Comparison of ENCODE assay signal across 8 cellular contexts in the genomic region with DNA sequence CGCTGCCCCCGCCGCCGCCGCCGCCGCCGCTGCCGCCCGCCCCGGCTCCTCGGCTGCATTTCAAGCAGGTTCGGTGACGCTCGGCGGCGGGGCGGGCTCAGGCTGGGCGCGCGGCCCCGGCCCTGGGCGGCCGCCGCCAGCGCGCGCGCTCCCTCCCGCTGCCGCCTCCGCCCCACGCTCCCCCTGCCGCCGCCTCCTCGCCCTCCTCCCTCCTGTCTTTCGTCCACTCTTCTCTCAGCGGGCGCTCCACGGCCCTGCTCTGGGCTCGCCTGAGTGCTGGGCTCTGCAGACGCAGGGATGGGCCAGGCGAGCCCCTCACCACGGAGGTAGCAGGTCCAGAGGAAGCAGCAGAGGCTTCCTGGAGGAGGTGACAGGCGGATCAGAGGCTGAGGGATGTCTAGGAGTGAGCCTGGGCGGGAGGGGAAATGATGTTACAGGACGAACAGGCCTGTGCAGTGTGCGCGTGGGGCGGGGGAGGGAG. TPM values are rescaled to one million over a fixed set of nuclear protein-coding genes. Genes with fewer than 3 reads are reported as not detected.
DNase-seq lines count a peak whose midpoint lies in the region; ATAC-seq, FAIRE-seq and TF ChIP-seq lines count a peak whose summit lies in the region.

Gene LRP8, minus strand, starts transcription at position 62 of the 481 bp plus-strand sequence. CDS start 158 bp downstream, outside the sequence.

- H3K4me3 ChIP-seq in Panc1 (ENCODE audit: low read depth in 2 of 2, low read length in 2 of 2), result peak within 1 kb of the TSS; percentile 63 to 74

- POLR2A ChIA-PET in Panc1 (lab: Charles Lee), result no interaction called here

- no TSS peak for BruUV-seq in Panc1 (replicated peaks; lab: Mats Ljungman, UMichigan)

- H3K9me3 Mint-ChIP-seq in CD14-positive monocyte (no peaks in the 10 kb centered on the region), nephron (no peaks in the 10 kb centered on the region)
- no peaks in the 10 kb centered on the region for H3K9me3 Mint-ChIP-seq in activated T-cell treated with anti-CD3 and anti-CD28 coated beads, Interleukin-2, amount 50 U/mL, for 72 hours
- no peaks in the 10 kb centered on the region for H3K9me3 Mint-ChIP-seq in stimulated activated naive CD8-positive, alpha-beta T cell treated with anti-CD3 and anti-CD28 coated beads, Interleukin-15, amount 100 ng/mL, for 72 hours

- H3K27ac Mint-ChIP-seq in CD14-positive monocyte (peak within 1 kb of the TSS; percentile 25 to 90 (median 83)), nephron (peak within 1 kb of the TSS in 1 of 3 experiments; percentile 37)
- H3K27ac Mint-ChIP-seq in activated T-cell treated with anti-CD3 and anti-CD28 coated beads, Interleukin-2, amount 50 U/mL, for 72 hours, result peak within 1 kb of the TSS; percentile 92
- peak within 1 kb of the TSS; percentile 94 to 95 for H3K27ac Mint-ChIP-seq in stimulated activated naive CD8-positive, alpha-beta T cell treated with anti-CD3 and anti-CD28 coated beads, Interleukin-15, amount 100 ng/mL, for 72 hours

- no peak for TF ChIP-seq CTCF in CD14-positive monocyte (IDR thresholded peaks at IDR 0.05)
- no peak for TF ChIP-seq CTCF in Panc1 (IDR thresholded peaks at IDR 0.05)
- TF ChIP-seq CTCF in nephron (IDR thresholded peaks at IDR 0.05; ENCODE audit: unreplicated experiment in 3 of 3), result no peak

- CTCF ChIA-PET in Panc1 (lab: Charles Lee), result no interaction called here

- peak within 1 kb of the TSS; percentile 69 for H3K27ac ChIP-seq in Panc1 (ENCODE audit: low read length)

- intact Hi-C loops in CD14-positive monocyte (cut with micrococcal nuclease), result no loop called here
- intact Hi-C loops in Panc1 (cut with micrococcal nuclease; ENCODE audit: unreplicated experiment), result no loop called here

- peak; percentile 55 for DNase-seq in CD14-positive monocyte (ENCODE audit: low spot score)
- DNase-seq in HTR-8/SVneo (ENCODE audit: insufficient read length, low spot score), result peak; percentile 63
- DNase-seq in Panc1 (ENCODE audit: low read depth, low spot score), result no peak
- DNase-seq in activated T-cell treated with anti-CD3 and anti-CD28 coated beads, Interleukin-2, amount 50 U/mL, for 72 hours, result peak; percentile 86 to 88
- DNase-seq in fibroblast of gingiva (ENCODE audit: low read depth), result peak; percentile 70
- peak; percentile 76 to 80 for DNase-seq in stimulated activated naive CD8-positive, alpha-beta T cell treated with anti-CD3 and anti-CD28 coated beads, Interleukin-15, amount 100 ng/mL, for 72 hours

- H3K4me1 Mint-ChIP-seq in CD14-positive monocyte, result peaks cover 49% of the 10 kb centered on the region
- H3K4me1 Mint-ChIP-seq in activated T-cell treated with anti-CD3 and anti-CD28 coated beads, Interleukin-2, amount 50 U/mL, for 72 hours (ENCODE audit: low read depth), result peaks cover 34% of the 10 kb centered on the region
- H3K4me1 Mint-ChIP-seq in nephron, result peaks cover 31% of the 10 kb centered on the region
- peaks cover 49% of the 10 kb centered on the region for H3K4me1 Mint-ChIP-seq in stimulated activated naive CD8-positive, alpha-beta T cell treated with anti-CD3 and anti-CD28 coated beads, Interleukin-15, amount 100 ng/mL, for 72 hours

- H3K27me3 ChIP-seq in Panc1 (ENCODE audit: control insufficient read depth, insufficient read depth, low read length), result no peaks in the 10 kb centered on the region

- FAIRE-seq in HTR-8/SVneo (lab: Jason Lieb, UNC), result peak; percentile 58

- peaks cover 13 to 16% of the 10 kb centered on the region in 2 donors for H3K36me3 Mint-ChIP-seq in CD14-positive monocyte
- H3K36me3 Mint-ChIP-seq in activated T-cell treated with anti-CD3 and anti-CD28 coated beads, Interleukin-2, amount 50 U/mL, for 72 hours (ENCODE audit: insufficient read depth in 2 of 2), result peaks cover 3 to 5% of the 10 kb centered on the region in 2 donors
- H3K36me3 Mint-ChIP-seq in nephron (ENCODE audit: low read depth), result no peaks in the 10 kb centered on the region

- no peaks in the 10 kb centered on the region for H3K9me3 ChIP-seq in Panc1 (ENCODE audit: control insufficient read depth, insufficient read depth, low read depth, low read length)

- H3K4me1 ChIP-seq in Panc1 (ENCODE audit: control insufficient read depth, insufficient read depth, low read length), result peaks cover 8% of the 10 kb centered on the region

- ATAC-seq in GM19452 (IDR thresholded peaks at IDR 0.05; ENCODE audit: unreplicated experiment) (peak; percentile 37), Panc1 (peak; percentile 74)
- ATAC-seq in activated T-cell treated with anti-CD3 and anti-CD28 coated beads, Interleukin-2, amount 50 U/mL, for 72 hours (replicated peaks in 1 of 2), result peak; percentile 57 to 60
- peak; percentile 54 for ATAC-seq in stimulated activated naive CD8-positive, alpha-beta T cell treated with anti-CD3 and anti-CD28 coated beads, Interleukin-15, amount 100 ng/mL, for 72 hours

- H3K36me3 ChIP-seq in Panc1 (ENCODE audit: control insufficient read depth, insufficient read depth, low read length), result no peaks in the 10 kb centered on the region

- H3K4me3 Mint-ChIP-seq in CD14-positive monocyte (peak within 1 kb of the TSS; percentile 96 to 97), nephron (peak within 1 kb of the TSS; percentile 91 to 95 (median 93))
- peak within 1 kb of the TSS; percentile 94 to 99 for H3K4me3 Mint-ChIP-seq in activated T-cell treated with anti-CD3 and anti-CD28 coated beads, Interleukin-2, amount 50 U/mL, for 72 hours
- H3K4me3 Mint-ChIP-seq in stimulated activated naive CD8-positive, alpha-beta T cell treated with anti-CD3 and anti-CD28 coated beads, Interleukin-15, amount 100 ng/mL, for 72 hours, result peak within 1 kb of the TSS; percentile 98 to 100

- H3K27me3 Mint-ChIP-seq in CD14-positive monocyte (ENCODE audit: low read depth in 3 of 3), result peaks cover 0 to 6% (median 1%) of the 10 kb centered on the region in 3 donors
- H3K27me3 Mint-ChIP-seq in activated T-cell treated with anti-CD3 and anti-CD28 coated beads, Interleukin-2, amount 50 U/mL, for 72 hours (ENCODE audit: low read depth), result no peaks in the 10 kb centered on the region
- peaks cover 61% of the 10 kb centered on the region for H3K27me3 Mint-ChIP-seq in nephron (ENCODE audit: low read depth)
- H3K27me3 Mint-ChIP-seq in stimulated activated naive CD8-positive, alpha-beta T cell treated with anti-CD3 and anti-CD28 coated beads, Interleukin-15, amount 100 ng/mL, for 72 hours, result no peaks in the 10 kb centered on the region

- in situ Hi-C loops in Panc1 (cut with HindIII; ENCODE audit: low pct_unique_long_range_greater_than_20kb, low sequenced_read_pairs), result no loop called here

RNA-seq across cellular contexts. Expression of gene LRP8, which starts in this region (rescaled TPM):
- under 1 TPM; 0.76 to 0.95 TPM for polyA plus RNA-seq in CD14-positive monocyte
- 28.6 TPM for total RNA-seq in Panc1 (2021; ENCODE audit: unreplicated experiment)
- polyA plus RNA-seq in Panc1 (2012; ENCODE audit: insufficient read length), result 24.2 TPM
- total RNA-seq in activated T-cell treated with anti-CD3 and anti-CD28 coated beads, Interleukin-2, amount 50 U/mL, for 72 hours, result 10 to 100 TPM; 31.4 to 36.5 TPM

Comparison
In these comparisons a context has a peak if more than half of its experiments do, and no peak if none do; other contexts are left out.
1. Peak in DNase-seq in CD14-positive monocyte; RNA of the gene not detected or under 1 TPM.